In the genomic region with DNA sequence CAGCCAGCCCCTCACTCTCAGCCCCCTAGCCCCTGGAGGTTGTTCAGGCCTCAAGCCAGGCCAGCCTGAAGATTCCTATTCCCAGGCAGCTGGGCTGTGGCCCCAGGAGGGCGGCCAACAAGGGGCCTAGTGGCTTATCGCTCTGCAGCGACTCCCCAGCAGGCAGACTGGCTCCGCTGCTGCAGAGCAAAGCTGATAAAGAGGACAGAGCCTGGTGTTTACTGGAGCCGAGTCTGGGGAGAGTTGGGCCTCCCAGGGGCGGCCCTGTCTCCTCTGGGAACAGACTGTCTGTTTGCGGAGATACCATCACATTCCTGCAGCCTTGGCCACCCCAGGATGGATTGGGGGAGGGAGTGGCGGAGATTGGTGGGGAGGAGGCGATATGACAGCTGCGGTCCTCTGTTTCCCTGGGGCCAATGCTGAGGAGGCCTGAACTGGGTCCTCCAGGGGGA, we compare ENCODE assay signal across 13 cellular contexts. TPM values are rescaled to one million over a fixed set of nuclear protein-coding genes. Genes with fewer than 3 reads are reported as not detected.
DNase-seq lines count a peak whose midpoint lies in the region; ATAC-seq, FAIRE-seq and TF ChIP-seq lines count a peak whose summit lies in the region.
"Had no signal": no experiment of that assay in that cellular context is flagged by ENCODE, and none has a peak within 500 bp of the region (broad histone marks: within the 10 kb centered on the region; RNA-seq: fewer than 3 reads in every experiment).

No MANE protein-coding gene starts in this region.

- no peak for TF ChIP-seq POLR2A in prostate gland (IDR thresholded peaks at IDR 0.05)

- ATAC-seq in GM18873 (IDR thresholded peaks at IDR 0.05; ENCODE audit: low FRiP score, unreplicated experiment) (no peak), HG02610 (IDR thresholded peaks at IDR 0.05; ENCODE audit: unreplicated experiment) (no peak)

- peaks cover 17% of the 10 kb centered on the region for H3K4me1 ChIP-seq in HUES64 (ENCODE audit: insufficient read depth, low read length)
- peaks cover 8% of the 10 kb centered on the region; the same call in 1 of the 2 replicates for H3K4me1 ChIP-seq in iPS-20b (ENCODE audit: insufficient read depth, low read length)
- peaks cover 7% of the 10 kb centered on the region for H3K4me1 ChIP-seq in prostate gland (replicated peaks)

- intact Hi-C loops in prostate gland (cut with DNase I): no loop called here

- H3K36me3 ChIP-seq in HUES64 (ENCODE audit: insufficient read depth, low read length): no peaks in the 10 kb centered on the region
- no peaks in the 10 kb centered on the region for H3K36me3 ChIP-seq in iPS-20b (ENCODE audit: insufficient read depth, low read depth, low read length)
- no peaks in the 10 kb centered on the region for H3K36me3 ChIP-seq in prostate gland
- H3K36me3 ChIP-seq: BLaER1, neutrophil had no signal

- FAIRE-seq in frontal cortex (lab: Jason Lieb, UNC): no peak

- H3K9me3 ChIP-seq in HUES64 (ENCODE audit: insufficient read depth, low read depth, low read length) (peaks cover 6% of the 10 kb centered on the region; the same call in 1 of the 2 replicates), iPS-20b (ENCODE audit: insufficient read depth, low read depth, low read length) (peaks cover 6% of the 10 kb centered on the region), prostate gland (no peaks in the 10 kb centered on the region)
- H3K9me3 ChIP-seq: neutrophil had no signal

- peak; percentile 96 for DNase-seq in amniotic epithelial cell (ENCODE audit: low read depth)
- peak; percentile 37 for DNase-seq in prostate gland (ENCODE audit: low spot score)
- DNase-seq in frontal cortex (ENCODE audit: low spot score in 2 of 2): no peak
- no peak for DNase-seq in T-helper 1 cell
- DNase-seq: activated naive CD4-positive, alpha-beta T cell treated with anti-CD3 and anti-CD28 coated beads, Interleukin-2, amount 50 U/mL, for 16 hours; kidney glomerular epithelial cell; NCI-H187 had no signal

- peak overlapping the region; percentile 78 for H3K27ac ChIP-seq in HUES64 (ENCODE audit: low read depth, low read length)
- peak overlapping the region; percentile 67 for H3K27ac ChIP-seq in iPS-20b (ENCODE audit: low read length)
- peak overlapping the region; percentile 36 to 71 for H3K27ac ChIP-seq in prostate gland
- H3K27ac ChIP-seq: BLaER1, neutrophil had no signal

- WGBS in HUES64: 28% methylated on average over 10 of the region's 10 CpGs
- WGBS in prostate gland: 20% methylated on average over 10 of the region's 10 CpGs

- no peak overlapping the region for H3K4me3 ChIP-seq in HUES64 (ENCODE audit: low read length)
- H3K4me3 ChIP-seq in iPS-20b (ENCODE audit: low read length): no peak overlapping the region
- no peak overlapping the region for H3K4me3 ChIP-seq in prostate gland
- H3K4me3 ChIP-seq: BLaER1 had no signal

- TF ChIP-seq CTCF in prostate gland (IDR thresholded peaks at IDR 0.05): no peak

- H3K9ac ChIP-seq in HUES64 (ENCODE audit: low read depth, low read length) (peak overlapping the region; percentile 15; the same call in 1 of the 2 replicates), iPS-20b (ENCODE audit: low read depth, low read length) (peak overlapping the region; percentile 6; the same call in 1 of the 2 replicates)
- H3K9ac ChIP-seq: BLaER1 had no signal

- H3K27me3 ChIP-seq in HUES64 (ENCODE audit: insufficient read depth, low read length) (no peaks in the 10 kb centered on the region), iPS-20b (ENCODE audit: insufficient read depth, low read length) (no peaks in the 10 kb centered on the region), prostate gland (replicated peaks; ENCODE audit: insufficient read depth) (no peaks in the 10 kb centered on the region)
- H3K27me3 ChIP-seq: BLaER1, neutrophil had no signal

RNA-seq across cellular contexts. Expression of gene SMAD6, which starts 22.4 kb away (rescaled TPM):
- polyA plus RNA-seq in HUES64 (2013, experiment 1 of 2): 3.8 TPM
- 4.2 TPM for polyA plus RNA-seq in HUES64 (2013, experiment 2 of 2)
- total RNA-seq in prostate gland: 10 to 100 TPM; 14.8 to 51.2 TPM
- 2.4 TPM for total RNA-seq in frontal cortex

Comparison
In these comparisons a context has a peak if more than half of its experiments do, and no peak if none do; other contexts are left out.
1. DNase-seq: peak in amniotic epithelial cell (single experiment) and prostate gland (single experiment); none in frontal cortex (0 of 2) and T-helper 1 cell (0 of 5).
2. Peak in every context shown above with its lines, with median percentiles within 50 percentile points of each other: H3K27ac ChIP-seq.